In genomic region chr18:58529714-58530354, GRCh38 we compare ENCODE assay signal across 8 cellular contexts.
DNase-seq lines count a peak whose midpoint lies in the region; ATAC-seq and TF ChIP-seq lines count a peak whose summit lies in the region.

No MANE protein-coding gene starts in this region.

- ATAC-seq in HG03520 (IDR thresholded peaks at IDR 0.05; ENCODE audit: unreplicated experiment): no peak

- no peak overlapping the region for H3K4me3 ChIP-seq in GM12864 (ENCODE audit: low read depth, low read length)

- DNase-seq in GM12864 (ENCODE audit: low read depth) (peak; percentile 53), HuH-7 (ENCODE audit: low spot score) (peak; percentile 42), RPMI8226 (peak; percentile 69), activated T-helper 1 cell treated with Interleukin-2 at 50 U/mL for 16 hours (ENCODE audit: low read depth) (peak; percentile 33), fibroblast of the conjunctiva (ENCODE audit: low read depth) (peak; percentile 41), pons (ENCODE audit: low spot score) (peak; percentile 60), mesenteric fat pad (ENCODE audit: low spot score) (no peak)

- TF ChIP-seq CTCF in GM12864 (IDR thresholded peaks at IDR 0.05; ENCODE audit: low read depth, low read length, missing control alignments): peak; percentile 87
